In genomic region chr10:112953760-112954159, GRCh38 we compare ENCODE assay signal across 8 cellular contexts. TPM values are rescaled to one million over a fixed set of nuclear protein-coding genes. Genes with fewer than 3 reads are reported as not detected.
DNase-seq lines count a peak whose midpoint lies in the region; ATAC-seq and TF ChIP-seq lines count a peak whose summit lies in the region.

No MANE protein-coding gene starts in this region.

- WGBS in tibial nerve, 2 donors, result 56 to 65% methylated on average over 8 of the region's 8 CpGs

- H3K4me3 ChIP-seq in cardiac fibroblast (replicated peaks in 1 of 2; ENCODE audit: low read depth in 2 of 2, low read length in 2 of 2) (peak overlapping the region; percentile 72 to 74), lower lobe of right lung (peak overlapping the region; percentile 78), tibial nerve (peak overlapping the region; percentile 56 to 88 (median 68))

- intact Hi-C loops in lower lobe of right lung (cut with DNase I), result no loop called here

- no peak for TF ChIP-seq POLR2A in tibial nerve (IDR thresholded peaks at IDR 0.05)

- DNase-seq in NCI-H82 (lab: John Stamatoyannopoulos, UW) (peak; percentile 43), NCI-H82 treated with DMSO at 0.1 percent for 48 hours (lab: John Stamatoyannopoulos, UW; ENCODE audit: unreplicated experiment) (no peak), cardiac fibroblast (ENCODE audit: low read depth in 2 of 2) (peak; percentile 56 to 71), lower lobe of right lung (no peak), tibial nerve (ENCODE audit: low spot score in 2 of 2) (no peak), NCI-H2196 (lab: John Stamatoyannopoulos, UW; ENCODE audit: unreplicated experiment) (no peak)

- TF ChIP-seq CTCF in cardiac fibroblast (IDR thresholded peaks at IDR 0.05; ENCODE audit: low read depth, low read length) (no peak), lower lobe of right lung (IDR thresholded peaks at IDR 0.05) (no peak), tibial nerve (IDR thresholded peaks at IDR 0.05) (no peak)

- H3K36me3 ChIP-seq in lower lobe of right lung (no peaks in the 10 kb centered on the region), tibial nerve (no peaks in the 10 kb centered on the region)

- H3K9me3 ChIP-seq in lower lobe of right lung, result no peaks in the 10 kb centered on the region
- no peaks in the 10 kb centered on the region for H3K9me3 ChIP-seq in tibial nerve

- peaks cover 63% of the 10 kb centered on the region for H3K4me1 ChIP-seq in lower lobe of right lung
- H3K4me1 ChIP-seq in tibial nerve, result peaks cover 0 to 72% (median 19%) of the 10 kb centered on the region in 4 donors

- no peak for TF ChIP-seq EP300 in tibial nerve (IDR thresholded peaks at IDR 0.05)

- ATAC-seq in lower lobe of right lung (no peak), GM21825 (IDR thresholded peaks at IDR 0.05; ENCODE audit: unreplicated experiment) (no peak), HG02938 (IDR thresholded peaks at IDR 0.05; ENCODE audit: unreplicated experiment) (no peak)

- H3K27ac ChIP-seq in lower lobe of right lung (peak overlapping the region; percentile 90), tibial nerve (peak overlapping the region; percentile 86 to 98 (median 96))

- no peaks in the 10 kb centered on the region for H3K27me3 ChIP-seq in lower lobe of right lung (ENCODE audit: low read depth)
- H3K27me3 ChIP-seq in tibial nerve, result no peaks in the 10 kb centered on the region

RNA-seq across cellular contexts. Expression of gene TCF7L2, which starts 3.7 kb away (rescaled TPM):
- total RNA-seq in lower lobe of right lung (71.2 TPM), tibial nerve (10 to 100 TPM; 25.1 to 38.9 (median 26.9) TPM)

Comparison
In these comparisons a context has a peak if more than half of its experiments do, and no peak if none do; other contexts are left out.
1. DNase-seq: peak in NCI-H82 (single experiment) and cardiac fibroblast (2 of 2); none in NCI-H82 treated with DMSO at 0.1 percent for 48 hours (single experiment), lower lobe of right lung (single experiment), tibial nerve (0 of 2) and NCI-H2196 (single experiment).
2. Peak in every context shown above with its lines, with median percentiles within 50 percentile points of each other: H3K4me3 ChIP-seq.